Comparison of ENCODE assay signal across 14 cellular contexts in the genomic region with DNA sequence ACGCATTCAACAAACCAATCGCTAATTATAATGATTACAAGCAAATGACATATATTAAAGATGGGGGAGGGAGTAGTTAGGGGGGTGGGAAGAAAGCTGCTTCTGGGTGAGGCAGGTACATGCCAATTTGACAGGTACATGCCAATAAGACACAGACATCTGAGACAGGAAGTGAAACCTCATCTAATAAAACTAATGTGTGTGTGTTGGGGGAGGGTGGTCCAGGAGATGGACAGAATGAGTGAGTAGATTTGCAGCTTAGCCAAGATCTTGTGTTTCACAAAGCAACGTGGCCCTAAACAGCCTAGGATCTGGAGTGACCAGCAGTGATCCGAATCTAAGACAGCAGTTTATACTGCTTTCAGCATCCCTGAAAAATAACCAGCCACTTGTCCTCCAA. TPM values are rescaled to one million over a fixed set of nuclear protein-coding genes. Genes with fewer than 3 reads are reported as not detected.
A peak's percentile ranks its signal among the peaks of the same experiment; 100 is the strongest.
DNase-seq lines count a peak whose midpoint lies in the region; ATAC-seq and TF ChIP-seq lines count a peak whose summit lies in the region.
"Had no signal": no experiment of that assay in that cellular context is flagged by ENCODE, and none has a peak within 500 bp of the region (broad histone marks: within the 10 kb centered on the region; RNA-seq: fewer than 3 reads in every experiment).

No MANE protein-coding gene starts in this region.

- H3K36me3 ChIP-seq in esophagus muscularis mucosa, result no peaks in the 10 kb centered on the region
- H3K36me3 ChIP-seq in transverse colon, result no peaks in the 10 kb centered on the region
- H3K36me3 ChIP-seq in uterus, result no peaks in the 10 kb centered on the region

- H3K36me3 Mint-ChIP-seq in activated CD4-positive, alpha-beta memory T cell treated with anti-CD3 and anti-CD28 coated beads, Interleukin-2, amount 10 ng/mL, durations not matched to agents 7 days and 5 days (ENCODE audit: low read depth), result no peaks in the 10 kb centered on the region
- H3K36me3 Mint-ChIP-seq in activated CD4-positive, alpha-beta memory T cell treated with anti-CD3 and anti-CD28 coated beads for 36 hours, result no peaks in the 10 kb centered on the region
- H3K36me3 Mint-ChIP-seq: activated CD8-positive, alpha-beta memory T cell treated with anti-CD3 and anti-CD28 coated beads, Interleukin-2, amount 10 ng/mL, durations not matched to agents 7 days and 5 days had no signal

- H3K4me1 ChIP-seq in esophagus muscularis mucosa, result peaks cover 15 to 24% (median 18%) of the 10 kb centered on the region in 4 donors
- peaks cover 0 to 11% (median 5%) of the 10 kb centered on the region in 4 donors for H3K4me1 ChIP-seq in transverse colon
- no peaks in the 10 kb centered on the region for H3K4me1 ChIP-seq in uterus

- H3K4me3 ChIP-seq in esophagus muscularis mucosa (no peak overlapping the region), transverse colon (no peak overlapping the region), uterus (no peak overlapping the region)
- H3K4me3 ChIP-seq: lung had no signal

- ATAC-seq in HG03025 (IDR thresholded peaks at IDR 0.05; ENCODE audit: low FRiP score, unreplicated experiment), result no peak

- WGBS in esophagus muscularis mucosa, result 87% methylated on average over 4 of the region's 4 CpGs
- 93% methylated on average over 4 of the region's 4 CpGs; no CpG with 5 or more reads in 1 of the 2 donors for WGBS in transverse colon (ENCODE audit: low coverage in 1 of 2), 2 donors

- no peak for DNase-seq in activated CD4-positive, alpha-beta memory T cell treated with anti-CD3 and anti-CD28 coated beads, Interleukin-2, amount 10 ng/mL, durations not matched to agents 7 days and 5 days
- no peak for DNase-seq in activated CD4-positive, alpha-beta memory T cell treated with anti-CD3 and anti-CD28 coated beads for 36 hours
- DNase-seq in NAMALWA (ENCODE audit: low spot score) (peak; percentile 26), esophagus muscularis mucosa (ENCODE audit: extremely low spot score) (no peak), transverse colon (no peak), uterus (no peak), OCI-M1 (lab: John Stamatoyannopoulos, UW) (no peak)
- DNase-seq: activated CD8-positive, alpha-beta memory T cell treated with anti-CD3 and anti-CD28 coated beads, Interleukin-2, amount 10 ng/mL, durations not matched to agents 7 days and 5 days; glutamatergic neuron; NCI-H187 treated with DMSO at 0.1 percent for 48 hours; posterior cingulate gyrus; stimulated activated CD4-positive, alpha-beta T cell treated with anti-CD3 and anti-CD28 coated beads, Interleukin-4, amount 100 ng/mL, for 24 hours had no signal

- POLR2A ChIA-PET in activated CD4-positive, alpha-beta memory T cell treated with anti-CD3 and anti-CD28 coated beads, Interleukin-2, amount 10 ng/mL, durations not matched to agents 7 days and 5 days (lab: Charles Lee), result interaction anchor here (1.6 to 8.6 kb wide), 3 partner anchors 17 to 90 kb away, joined by 5 to 64 read pairs (median 11); a partner anchor contains a TSS
- POLR2A ChIA-PET in activated CD4-positive, alpha-beta memory T cell treated with anti-CD3 and anti-CD28 coated beads for 36 hours (lab: Charles Lee), result interaction anchor here (1.0 kb wide), 1 partner anchor 13 kb away, joined by 3 read pairs; no protein-coding TSS in a partner anchor

- H3K4me3 Mint-ChIP-seq in activated CD4-positive, alpha-beta memory T cell treated with anti-CD3 and anti-CD28 coated beads, Interleukin-2, amount 10 ng/mL, durations not matched to agents 7 days and 5 days, result no peak overlapping the region
- no peak overlapping the region for H3K4me3 Mint-ChIP-seq in activated CD4-positive, alpha-beta memory T cell treated with anti-CD3 and anti-CD28 coated beads for 36 hours
- H3K4me3 Mint-ChIP-seq: activated CD8-positive, alpha-beta memory T cell treated with anti-CD3 and anti-CD28 coated beads, Interleukin-2, amount 10 ng/mL, durations not matched to agents 7 days and 5 days had no signal

- intact Hi-C loops in activated CD4-positive, alpha-beta memory T cell treated with anti-CD3 and anti-CD28 coated beads for 36 hours (cut with micrococcal nuclease), result no loop called here
- intact Hi-C loops in esophagus muscularis mucosa (cut with DNase I) (no loop called here), transverse colon (cut with DNase I; ENCODE audit: low total_unique reads) (no loop called here), uterus (cut with DNase I; ENCODE audit: low total_unique reads) (loop anchor here (10.0 kb wide), 1 partner anchor 84 kb away; a partner anchor contains a TSS)

- CTCF ChIA-PET in activated CD4-positive, alpha-beta memory T cell treated with anti-CD3 and anti-CD28 coated beads, Interleukin-2, amount 10 ng/mL, durations not matched to agents 7 days and 5 days (lab: Charles Lee), result interaction anchor here (0.7 to 6.6 kb wide), 9 partner anchors 9 to 727 kb away, joined by 3 to 221 read pairs (median 11); a partner anchor contains a TSS
- CTCF ChIA-PET in activated CD4-positive, alpha-beta memory T cell treated with anti-CD3 and anti-CD28 coated beads for 36 hours (lab: Charles Lee), result interaction anchor here (0.9 to 13.8 kb wide), 7 partner anchors 9 to 675 kb away, joined by 4 to 431 read pairs (median 28); a partner anchor contains a TSS

- peaks cover 19% of the 10 kb centered on the region for H3K4me1 Mint-ChIP-seq in activated CD4-positive, alpha-beta memory T cell treated with anti-CD3 and anti-CD28 coated beads, Interleukin-2, amount 10 ng/mL, durations not matched to agents 7 days and 5 days
- H3K4me1 Mint-ChIP-seq in activated CD4-positive, alpha-beta memory T cell treated with anti-CD3 and anti-CD28 coated beads for 36 hours (ENCODE audit: low read depth), result peaks cover 9% of the 10 kb centered on the region

- no peaks in the 10 kb centered on the region for H3K9me3 ChIP-seq in esophagus muscularis mucosa
- no peaks in the 10 kb centered on the region for H3K9me3 ChIP-seq in transverse colon
- H3K9me3 ChIP-seq in uterus, result no peaks in the 10 kb centered on the region

- H3K27me3 Mint-ChIP-seq in activated CD4-positive, alpha-beta memory T cell treated with anti-CD3 and anti-CD28 coated beads, Interleukin-2, amount 10 ng/mL, durations not matched to agents 7 days and 5 days, result peaks cover 5% of the 10 kb centered on the region
- H3K27me3 Mint-ChIP-seq in activated CD4-positive, alpha-beta memory T cell treated with anti-CD3 and anti-CD28 coated beads for 36 hours, result no peaks in the 10 kb centered on the region
- H3K27me3 Mint-ChIP-seq: activated CD8-positive, alpha-beta memory T cell treated with anti-CD3 and anti-CD28 coated beads, Interleukin-2, amount 10 ng/mL, durations not matched to agents 7 days and 5 days had no signal

- TF ChIP-seq CTCF in esophagus muscularis mucosa (IDR thresholded peaks at IDR 0.05), result no peak
- no peak for TF ChIP-seq CTCF in transverse colon (IDR thresholded peaks at IDR 0.05)
- no peak for TF ChIP-seq CTCF in uterus (IDR thresholded peaks at IDR 0.05)

- peak overlapping the region; percentile 2 for H3K27ac Mint-ChIP-seq in activated CD4-positive, alpha-beta memory T cell treated with anti-CD3 and anti-CD28 coated beads, Interleukin-2, amount 10 ng/mL, durations not matched to agents 7 days and 5 days
- H3K27ac Mint-ChIP-seq in activated CD4-positive, alpha-beta memory T cell treated with anti-CD3 and anti-CD28 coated beads for 36 hours, result no peak overlapping the region

- no peaks in the 10 kb centered on the region for H3K9me3 Mint-ChIP-seq in activated CD4-positive, alpha-beta memory T cell treated with anti-CD3 and anti-CD28 coated beads, Interleukin-2, amount 10 ng/mL, durations not matched to agents 7 days and 5 days
- H3K9me3 Mint-ChIP-seq in activated CD4-positive, alpha-beta memory T cell treated with anti-CD3 and anti-CD28 coated beads for 36 hours, result no peaks in the 10 kb centered on the region

- peak overlapping the region in 3 of 4 donors; percentile 52 to 61 (median 55) for H3K27ac ChIP-seq in esophagus muscularis mucosa (replicated peaks in 1 of 4)
- H3K27ac ChIP-seq in transverse colon, result peak overlapping the region in 3 of 4 donors; percentile 5 to 20 (median 13)
- H3K27ac ChIP-seq in uterus, result no peak overlapping the region

- TF ChIP-seq POLR2A in esophagus muscularis mucosa (IDR thresholded peaks at IDR 0.05; ENCODE audit: low read depth), result no peak
- no peak for TF ChIP-seq POLR2A in transverse colon (IDR thresholded peaks at IDR 0.05)
- TF ChIP-seq POLR2A in uterus (IDR thresholded peaks at IDR 0.05), result no peak

- in situ Hi-C loops in transverse colon (cut with MboI; ENCODE audit: low pct_ligation_motif_present in 1 of 4, low pct_unique_long_range_greater_than_20kb in 1 of 4, low sequenced_read_pairs in 3 of 4), result loop anchor here in 1 of 4 donors (5.0 kb wide), 1 partner anchor 97 kb away; no protein-coding TSS in a partner anchor

- no peak for TF ChIP-seq EP300 in esophagus muscularis mucosa (IDR thresholded peaks at IDR 0.05)
- no peak for TF ChIP-seq EP300 in transverse colon (IDR thresholded peaks at IDR 0.05; ENCODE audit: low read depth)

- H3K27me3 ChIP-seq in esophagus muscularis mucosa, result no peaks in the 10 kb centered on the region
- H3K27me3 ChIP-seq in transverse colon, result no peaks in the 10 kb centered on the region
- H3K27me3 ChIP-seq in uterus, result no peaks in the 10 kb centered on the region

RNA-seq across cellular contexts. Expression of a gene that starts 10.8 kb away (rescaled TPM):
- 1 to 10 TPM; 1.0 to 1.3 TPM for total RNA-seq in activated CD4-positive, alpha-beta memory T cell treated with anti-CD3 and anti-CD28 coated beads, Interleukin-2, amount 10 ng/mL, durations not matched to agents 7 days and 5 days
- total RNA-seq in activated CD4-positive, alpha-beta memory T cell treated with anti-CD3 and anti-CD28 coated beads for 36 hours, result 1 to 10 TPM; 2.1 to 2.2 TPM
- total RNA-seq in esophagus muscularis mucosa (under 1 TPM in 2 of 4 donors, not detected in 2; 0.17 to 0.32 TPM), transverse colon (under 1 TPM in 1 of 4 donors, not detected in 3; 0.32 TPM), uterus (1 to 10 TPM in 2 of 4 donors, under 1 TPM in 1, not detected in 1; 0.97 to 3.6 (median 1.8) TPM)

RNA-seq across cellular contexts. Expression of a gene that starts 26.7 kb away (rescaled TPM):
- not detected for total RNA-seq in activated CD4-positive, alpha-beta memory T cell treated with anti-CD3 and anti-CD28 coated beads, Interleukin-2, amount 10 ng/mL, durations not matched to agents 7 days and 5 days
- not detected for total RNA-seq in activated CD4-positive, alpha-beta memory T cell treated with anti-CD3 and anti-CD28 coated beads for 36 hours
- total RNA-seq in esophagus muscularis mucosa (not detected), transverse colon (not detected), uterus (under 1 TPM in 1 of 4 donors, not detected in 3; 0.37 TPM)
- total RNA-seq: activated CD8-positive, alpha-beta memory T cell treated with anti-CD3 and anti-CD28 coated beads, Interleukin-2, amount 10 ng/mL, durations not matched to agents 7 days and 5 days had no signal

RNA-seq across cellular contexts. Expression of a gene that starts 36.1 kb away (rescaled TPM):
- 100 to 1,000 TPM; 548 to 554 TPM for total RNA-seq in activated CD4-positive, alpha-beta memory T cell treated with anti-CD3 and anti-CD28 coated beads, Interleukin-2, amount 10 ng/mL, durations not matched to agents 7 days and 5 days
- 100 to 1,000 TPM; 597 to 607 TPM for total RNA-seq in activated CD4-positive, alpha-beta memory T cell treated with anti-CD3 and anti-CD28 coated beads for 36 hours
- total RNA-seq in esophagus muscularis mucosa (100 to 1,000 TPM; 125 to 276 (median 228) TPM), transverse colon (100 to 1,000 TPM in 3 of 4 donors, 10 to 100 TPM in 1; 65.1 to 235 (median 168) TPM), uterus (100 to 1,000 TPM; 113 to 246 (median 197) TPM)

RNA-seq across cellular contexts. Expression of a gene that starts 56.2 kb away (rescaled TPM):
- not detected for total RNA-seq in activated CD4-positive, alpha-beta memory T cell treated with anti-CD3 and anti-CD28 coated beads, Interleukin-2, amount 10 ng/mL, durations not matched to agents 7 days and 5 days
- under 1 TPM in 1 of 2 experiments, not detected in 1; 0.05 TPM for total RNA-seq in activated CD4-positive, alpha-beta memory T cell treated with anti-CD3 and anti-CD28 coated beads for 36 hours
- total RNA-seq in esophagus muscularis mucosa, result under 1 TPM in 2 of 4 donors, not detected in 2; 0.17 to 0.23 TPM
- total RNA-seq in transverse colon, result 100 to 1,000 TPM in 1 of 4 donors, 10 to 100 TPM in 3; 40.7 to 137 (median 81.3) TPM
- 1 to 10 TPM in 2 of 4 donors, under 1 TPM in 1, not detected in 1; 0.29 to 6.2 (median 1.2) TPM for total RNA-seq in uterus
- total RNA-seq: activated CD8-positive, alpha-beta memory T cell treated with anti-CD3 and anti-CD28 coated beads, Interleukin-2, amount 10 ng/mL, durations not matched to agents 7 days and 5 days had no signal

Comparison
In these comparisons a context has a peak if more than half of its experiments do, and no peak if none do; other contexts are left out.
1. H3K27ac ChIP-seq: peak in esophagus muscularis mucosa (3 of 4) and transverse colon (3 of 4); none in uterus (0 of 2).